Comparison of ENCODE assay signal across 23 cellular contexts in genomic region chr7:3282457-3282856, GRCh38. TPM values are rescaled to one million over a fixed set of nuclear protein-coding genes. Genes with fewer than 3 reads are reported as not detected.
A peak's percentile ranks its signal among the peaks of the same experiment; 100 is the strongest.
DNase-seq lines count a peak whose midpoint lies in the region; ATAC-seq and TF ChIP-seq lines count a peak whose summit lies in the region.
"Had no signal": no experiment of that assay in that cellular context is flagged by ENCODE, and none has a peak within 500 bp of the region (broad histone marks: within the 10 kb centered on the region; RNA-seq: fewer than 3 reads in every experiment).

No MANE protein-coding gene starts in this region.

- H3K27ac ChIP-seq in fibroblast of lung (ENCODE audit: insufficient read depth, low read length): no peak overlapping the region
- H3K27ac ChIP-seq in mesenchymal stem cell (ENCODE audit: low read length, poor library complexity, severe bottlenecking): no peak overlapping the region
- H3K27ac ChIP-seq in tibial artery: peak overlapping the region; percentile 70 to 74
- H3K27ac ChIP-seq: dorsolateral prefrontal cortex, foreskin keratinocyte had no signal

- no peaks in the 10 kb centered on the region for H3K36me3 Mint-ChIP-seq in endothelial cell (ENCODE audit: low read depth, unreplicated experiment)
- H3K36me3 Mint-ChIP-seq: activated naive CD4-positive, alpha-beta T cell treated with anti-CD3 and anti-CD28 coated beads, Interleukin-2, amount 10 ng/mL, durations not matched to agents 7 days and 5 days; CD8-positive, alpha-beta memory T cell had no signal

- H3K4me3 ChIP-seq in fibroblast of lung (replicated peaks in 1 of 4; ENCODE audit: control extremely low read depth in 1 of 4, insufficient read depth in 1 of 4, low read depth in 3 of 4, low read length in 4 of 4) (no peak overlapping the region), mesenchymal stem cell (ENCODE audit: insufficient read depth in 1 of 2, low read depth in 1 of 2, low read length in 2 of 2) (peak overlapping the region in 1 of 2 experiments; percentile 14), tibial artery (no peak overlapping the region)
- H3K4me3 ChIP-seq: dorsolateral prefrontal cortex, K562 had no signal

- H3K9me3 Mint-ChIP-seq in endothelial cell (ENCODE audit: unreplicated experiment): no peaks in the 10 kb centered on the region
- H3K9me3 Mint-ChIP-seq: activated CD4-positive, alpha-beta T cell treated with anti-CD3 and anti-CD28 coated beads, Interleukin-2, amount 10 ng/mL, durations not matched to agents 7 days and 5 days; activated naive CD4-positive, alpha-beta T cell treated with anti-CD3 and anti-CD28 coated beads, Interleukin-2, amount 10 ng/mL, durations not matched to agents 7 days and 5 days; CD8-positive, alpha-beta memory T cell had no signal

- no peak overlapping the region for H2BK12ac ChIP-seq in mesenchymal stem cell (ENCODE audit: low read length in 2 of 2)

- H3K27me3 Mint-ChIP-seq in endothelial cell (ENCODE audit: unreplicated experiment): no peaks in the 10 kb centered on the region

- H3K4me1 ChIP-seq in fibroblast of lung (ENCODE audit: control insufficient read depth, extremely low read depth, insufficient read depth, low read length) (peaks cover 5% of the 10 kb centered on the region), mesenchymal stem cell (ENCODE audit: control insufficient read depth, insufficient read depth, low read depth, low read length) (peaks cover 7% of the 10 kb centered on the region), tibial artery (peaks cover 0 to 25% (median 7%) of the 10 kb centered on the region in 4 donors)
- H3K4me1 ChIP-seq: foreskin keratinocyte had no signal

- H3K36me3 ChIP-seq in fibroblast of lung (ENCODE audit: control insufficient read depth, insufficient read depth, low read length): no peaks in the 10 kb centered on the region
- H3K36me3 ChIP-seq in mesenchymal stem cell (ENCODE audit: control insufficient read depth in 1 of 2, insufficient read depth in 2 of 2, low read depth in 1 of 2, low read length in 2 of 2): no peaks in the 10 kb centered on the region
- H3K36me3 ChIP-seq in tibial artery: no peaks in the 10 kb centered on the region

- no peak for TF ChIP-seq CTCF in fibroblast of lung (conservative IDR thresholded peaks at IDR 0.05 in 1 of 2, IDR thresholded peaks at IDR 0.05 in 1 of 2; ENCODE audit: low read depth in 1 of 2, low read length in 2 of 2)
- peak in 1 of 2 experiments; percentile 25 for TF ChIP-seq CTCF in tibial artery (IDR thresholded peaks at IDR 0.05)
- TF ChIP-seq CTCF in endothelial cell (IDR thresholded peaks at IDR 0.05; ENCODE audit: unreplicated experiment): no peak

- intact Hi-C loops in tibial artery (cut with DNase I; ENCODE audit: low total_unique reads): loop anchor here (10.0 kb wide), 1 partner anchor 398 kb away; no protein-coding TSS in a partner anchor

- no peak overlapping the region for H2AK5ac ChIP-seq in mesenchymal stem cell (ENCODE audit: low read length, severe bottlenecking)

- H2AFZ ChIP-seq in fibroblast of lung (ENCODE audit: low read length) (no peak overlapping the region), mesenchymal stem cell (ENCODE audit: low read depth, low read length) (no peak overlapping the region)

- H2BK15ac ChIP-seq in mesenchymal stem cell (ENCODE audit: low read depth, poor library complexity, severe bottlenecking): no peak overlapping the region

- H3K4me3 Mint-ChIP-seq in endothelial cell (ENCODE audit: unreplicated experiment): no peak overlapping the region
- H3K4me3 Mint-ChIP-seq: activated CD4-positive, alpha-beta T cell treated with anti-CD3 and anti-CD28 coated beads, Interleukin-2, amount 10 ng/mL, durations not matched to agents 7 days and 5 days; activated naive CD4-positive, alpha-beta T cell treated with anti-CD3 and anti-CD28 coated beads, Interleukin-2, amount 10 ng/mL, durations not matched to agents 7 days and 5 days; CD8-positive, alpha-beta memory T cell; H9; stimulated activated naive CD8-positive, alpha-beta T cell treated with anti-CD3 and anti-CD28 coated beads, Interleukin-15, amount 100 ng/mL, for 72 hours had no signal

- no peak overlapping the region for H3K23ac ChIP-seq in mesenchymal stem cell (ENCODE audit: low read length in 2 of 2)

- H3K9ac ChIP-seq in fibroblast of lung (ENCODE audit: insufficient read depth, low read length) (peak overlapping the region; percentile 8), mesenchymal stem cell (ENCODE audit: low read length) (peak overlapping the region; percentile 50)

- no peak overlapping the region for H3K27ac Mint-ChIP-seq in endothelial cell (ENCODE audit: unreplicated experiment)
- H3K27ac Mint-ChIP-seq: activated CD4-positive, alpha-beta T cell treated with anti-CD3 and anti-CD28 coated beads, Interleukin-2, amount 10 ng/mL, durations not matched to agents 7 days and 5 days; activated naive CD4-positive, alpha-beta T cell treated with anti-CD3 and anti-CD28 coated beads, Interleukin-2, amount 10 ng/mL, durations not matched to agents 7 days and 5 days; CD8-positive, alpha-beta memory T cell; stimulated activated naive CD8-positive, alpha-beta T cell treated with anti-CD3 and anti-CD28 coated beads, Interleukin-15, amount 100 ng/mL, for 72 hours had no signal

- H4K20me1 ChIP-seq in fibroblast of lung (ENCODE audit: control insufficient read depth, extremely low read depth, insufficient read depth, low read length): no peaks in the 10 kb centered on the region

- H2BK120ac ChIP-seq in mesenchymal stem cell (ENCODE audit: low read depth, low read length): no peak overlapping the region

- no peaks in the 10 kb centered on the region for H3K27me3 ChIP-seq in fibroblast of lung (ENCODE audit: control insufficient read depth, insufficient read depth, low read length)
- H3K27me3 ChIP-seq in mesenchymal stem cell (ENCODE audit: control insufficient read depth in 1 of 2, insufficient read depth in 1 of 2, low read length in 2 of 2): peaks cover 0 to 7% of the 10 kb centered on the region in 2 experiments
- no peaks in the 10 kb centered on the region for H3K27me3 ChIP-seq in tibial artery
- H3K27me3 ChIP-seq: dorsolateral prefrontal cortex, foreskin keratinocyte had no signal

- H4K8ac ChIP-seq in mesenchymal stem cell (ENCODE audit: low read length): no peak overlapping the region

- WGBS in mesenchymal stem cell: 74% methylated on average over 6 of the region's 7 CpGs

- H3K18ac ChIP-seq in mesenchymal stem cell (ENCODE audit: low read depth in 1 of 2, low read length in 2 of 2): no peak overlapping the region

- H3K4me2 ChIP-seq in fibroblast of lung (ENCODE audit: extremely low read depth, insufficient read depth, low read length) (no peak overlapping the region), mesenchymal stem cell (ENCODE audit: low read length, poor library complexity, severe bottlenecking) (no peak overlapping the region)

- no peak overlapping the region for H4K91ac ChIP-seq in mesenchymal stem cell (ENCODE audit: low read length)

- ATAC-seq in GM18873 (IDR thresholded peaks at IDR 0.05; ENCODE audit: low FRiP score, unreplicated experiment) (no peak), GM19351 (IDR thresholded peaks at IDR 0.05; ENCODE audit: unreplicated experiment) (no peak), GM18909 (IDR thresholded peaks at IDR 0.05; ENCODE audit: poor library complexity, unreplicated experiment) (no peak)
- ATAC-seq: K562; Panc1; stimulated activated naive CD8-positive, alpha-beta T cell treated with anti-CD3 and anti-CD28 coated beads, Interleukin-15, amount 100 ng/mL, for 72 hours had no signal

- H3K4ac ChIP-seq in mesenchymal stem cell (ENCODE audit: low read depth in 1 of 2, low read length in 2 of 2): no peak overlapping the region

- H3K4me1 Mint-ChIP-seq in endothelial cell (ENCODE audit: unreplicated experiment): no peaks in the 10 kb centered on the region
- H3K4me1 Mint-ChIP-seq: activated CD4-positive, alpha-beta T cell treated with anti-CD3 and anti-CD28 coated beads, Interleukin-2, amount 10 ng/mL, durations not matched to agents 7 days and 5 days; activated naive CD4-positive, alpha-beta T cell treated with anti-CD3 and anti-CD28 coated beads, Interleukin-2, amount 10 ng/mL, durations not matched to agents 7 days and 5 days; CD8-positive, alpha-beta memory T cell; stimulated activated naive CD8-positive, alpha-beta T cell treated with anti-CD3 and anti-CD28 coated beads, Interleukin-15, amount 100 ng/mL, for 72 hours had no signal

- H3K9me3 ChIP-seq in fibroblast of lung (ENCODE audit: control insufficient read depth, insufficient read depth, low read depth, low read length) (no peaks in the 10 kb centered on the region), mesenchymal stem cell (ENCODE audit: control insufficient read depth, low read length) (no peaks in the 10 kb centered on the region), tibial artery (no peaks in the 10 kb centered on the region)

- no peaks in the 10 kb centered on the region for H3K79me1 ChIP-seq in mesenchymal stem cell (replicated peaks; ENCODE audit: low read length, poor library complexity, severe bottlenecking)

- H2BK5ac ChIP-seq in mesenchymal stem cell (ENCODE audit: low read depth, low read length, poor library complexity, severe bottlenecking): no peak overlapping the region

- no peaks in the 10 kb centered on the region for H3K79me2 ChIP-seq in fibroblast of lung (ENCODE audit: control insufficient read depth, insufficient read depth, low read length)

- peak; percentile 39 for DNase-seq in amniotic epithelial cell (ENCODE audit: low read depth)
- peak in 1 of 2 donors; percentile 71 for DNase-seq in fibroblast of lung (ENCODE audit: low read depth in 2 of 2)
- DNase-seq in mesenchymal stem cell: peak; percentile 49
- DNase-seq in tibial artery: peak; percentile 79 to 89
- no peak for DNase-seq in endothelial cell (ENCODE audit: low spot score)
- DNase-seq: activated CD4-positive, alpha-beta T cell treated with anti-CD3 and anti-CD28 coated beads, Interleukin-2, amount 10 ng/mL, durations not matched to agents 7 days and 5 days; activated naive CD4-positive, alpha-beta T cell treated with anti-CD3 and anti-CD28 coated beads, Interleukin-2, amount 10 ng/mL, durations not matched to agents 7 days and 5 days; activated T-cell treated with anti-CD3 and anti-CD28 coated beads for 4 hours; CD8-positive, alpha-beta memory T cell; DND-41; dorsolateral prefrontal cortex; H9; mesendoderm; NCI-H1105; NCI-H748 treated with DMSO at 0.1 percent for 48 hours; retina; stimulated activated naive CD8-positive, alpha-beta T cell treated with anti-CD3 and anti-CD28 coated beads, Interleukin-15, amount 100 ng/mL, for 72 hours had no signal

- H3K14ac ChIP-seq in mesenchymal stem cell (ENCODE audit: low read length in 2 of 2): no peak overlapping the region

RNA-seq across cellular contexts. Expression of gene SDK1, which starts 18.6 kb away (rescaled TPM):
- 3.6 and 8.6 TPM in 2 replicates for total RNA-seq in fibroblast of lung
- 1.0 and 2.5 TPM in 2 replicates for polyA plus RNA-seq in fibroblast of lung
- 2.2 and 4.1 TPM in 2 replicates for polyA plus RNA-seq in fibroblast of lung (2012)
- polyA minus RNA-seq in fibroblast of lung (ENCODE audit: low replicate concordance): 3.0 and 18.7 TPM in 2 replicates
- polyA plus RNA-seq in mesenchymal stem cell (2013, experiment 1 of 2): 6.1 TPM
- polyA plus RNA-seq in mesenchymal stem cell (2013, experiment 2 of 2): 6.0 TPM
- total RNA-seq in endothelial cell (ENCODE audit: unreplicated experiment): 4.3 TPM
- polyA plus RNA-seq: CD8-positive, alpha-beta memory T cell; K562 had no signal

Comparison
In these comparisons a context has a peak if more than half of its experiments do, and no peak if none do; other contexts are left out.
1. H3K27ac ChIP-seq: peak in tibial artery (2 of 2); none in fibroblast of lung (single experiment) and mesenchymal stem cell (single experiment).